22 cellular contexts compared by ENCODE assay signal in the genomic region with DNA sequence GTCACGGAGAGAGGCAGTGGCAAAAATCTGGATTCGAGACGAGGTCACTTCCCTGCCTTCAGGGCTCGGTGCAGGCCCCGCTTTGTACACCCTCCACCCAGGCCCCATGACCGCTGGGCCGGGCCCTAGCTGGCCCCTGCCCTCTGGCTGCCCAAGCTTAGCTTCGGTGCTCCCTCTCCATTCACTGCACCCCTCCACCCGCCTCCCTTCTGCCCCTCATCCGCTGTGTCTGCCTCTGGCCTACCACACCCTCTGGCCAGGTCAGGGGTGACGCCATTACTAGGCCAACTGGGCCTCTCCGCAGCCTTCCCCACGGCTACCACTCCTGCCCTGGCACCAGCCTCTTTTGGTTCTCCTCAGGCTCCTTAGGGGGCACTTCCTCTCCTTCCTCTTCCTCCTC. TPM values are rescaled to one million over a fixed set of nuclear protein-coding genes. Genes with fewer than 3 reads are reported as not detected.
DNase-seq lines count a peak whose midpoint lies in the region; ATAC-seq, FAIRE-seq and TF ChIP-seq lines count a peak whose summit lies in the region.
"Had no signal": no experiment of that assay in that cellular context is flagged by ENCODE, and none has a peak within 500 bp of the region (broad histone marks: within the 10 kb centered on the region; RNA-seq: fewer than 3 reads in every experiment).

No MANE protein-coding gene starts in this region.

- DNase-seq in GM23338 (ENCODE audit: low spot score) (no peak), HCT116 (ENCODE audit: low read depth, low spot score) (no peak), WTC11 (ENCODE audit: low spot score) (no peak), keratinocyte (ENCODE audit: low read depth, low spot score) (no peak), kidney glomerular epithelial cell (lab: John Stamatoyannopoulos, UW) (no peak)
- DNase-seq in activated CD8-positive, alpha-beta memory T cell treated with anti-CD3 and anti-CD28 coated beads, Interleukin-2, amount 50 U/mL, for 4 hours, result no peak
- DNase-seq: COR-L47, DMS153, DMS79 treated with DMSO at 0.1 percent for 48 hours, EL, GDM1, Karpas-422 had no signal

- no peaks in the 10 kb centered on the region for H3F3A ChIP-seq in GM23338 (replicated peaks; ENCODE audit: low read depth)

- H3K4me1 ChIP-seq in GM23338 (ENCODE audit: insufficient read depth) (peaks cover 3% of the 10 kb centered on the region; the same call in 1 of the 2 replicates), HCT116 (ENCODE audit: control insufficient read depth in 1 of 2, insufficient read depth in 2 of 2, low read length in 2 of 2) (peaks cover 8 to 60% of the 10 kb centered on the region in 2 experiments), keratinocyte (ENCODE audit: control insufficient read depth, extremely low read depth, insufficient read depth, low read length) (peaks cover 13% of the 10 kb centered on the region)
- H3K4me1 ChIP-seq: A549, HAP-1 had no signal

- H3K9me3 ChIP-seq in HCT116 (ENCODE audit: control insufficient read depth in 1 of 2, insufficient read depth in 1 of 2, low read depth in 1 of 2, low read length in 2 of 2), result no peaks in the 10 kb centered on the region
- no peaks in the 10 kb centered on the region for H3K9me3 ChIP-seq in keratinocyte (ENCODE audit: control insufficient read depth, low read depth, low read length)
- H3K9me3 ChIP-seq: A549, HAP-1 had no signal

- H3K9me3 Mint-ChIP-seq in GM23338 (peaks cover 2% of the 10 kb centered on the region; the same call in 2 of the 3 replicates), WTC11 (no peaks in the 10 kb centered on the region)
- H3K9me3 Mint-ChIP-seq: CD14-positive monocyte; CD8-positive, alpha-beta T cell had no signal

- CTCF ChIA-PET in HCT116 (lab: Charles Lee) (interaction anchor here (1.0 to 3.4 kb wide), 2 partner anchors 12 to 17 kb away, joined by 3 to 10 read pairs; partner anchors contain the start of gene MAP3K6), WTC11 (lab: Charles Lee) (interaction anchor here (1.0 to 13.1 kb wide), 11 partner anchors 10 to 279 kb away, joined by 3 to 260 read pairs (median 10); no protein-coding TSS in a partner anchor)

- RAD21 ChIA-PET in HCT116 (lab: Charles Lee; ENCODE audit: low non-redundant PET in 1 of 2, low total read pairs in 2 of 2, uncharacterized antibody in 2 of 2, unreplicated experiment in 2 of 2), result interaction anchor here (1.0 to 1.1 kb wide), 2 partner anchors 8 to 81 kb away, joined by 3 to 4 read pairs; no protein-coding TSS in a partner anchor

- FAIRE-seq in keratinocyte (lab: Jason Lieb, UNC), result no peak
- FAIRE-seq: A549, D721Med, GM12892 had no signal

- H3K4me2 ChIP-seq in GM23338 (peak overlapping the region; percentile 51), HCT116 (ENCODE audit: low read length) (peak overlapping the region; percentile 98), keratinocyte (ENCODE audit: control insufficient read depth, extremely low read depth, insufficient read depth, low read depth, low read length) (peak overlapping the region; percentile 16)
- H3K4me2 ChIP-seq: A549 had no signal

- POLR2A ChIA-PET in HCT116 (lab: Charles Lee) (interaction anchor here (1.2 to 3.9 kb wide), 2 partner anchors 18 to 76 kb away, joined by 4 to 26 read pairs; partner anchors contain the start of gene MAP3K6), WTC11 (lab: Charles Lee) (interaction anchor here (1.0 to 2.7 kb wide), 2 partner anchors 18 to 191 kb away, joined by 4 to 13 read pairs; partner anchors contain the start of gene MAP3K6)

- BruUV-seq in HCT116 (replicated peaks; lab: Mats Ljungman, UMichigan), result no TSS peak

- H3K36me3 Mint-ChIP-seq in GM23338 (ENCODE audit: low read depth) (no peaks in the 10 kb centered on the region), WTC11 (no peaks in the 10 kb centered on the region)
- H3K36me3 Mint-ChIP-seq: CD14-positive monocyte; CD8-positive, alpha-beta T cell had no signal

- ATAC-seq in GM23338 (no peak), HCT116 (no peak), WTC11 (no peak), HG03521 (IDR thresholded peaks at IDR 0.05; ENCODE audit: unreplicated experiment) (no peak)

- H3K79me2 ChIP-seq in GM23338 (replicated peaks; ENCODE audit: insufficient read depth) (no peaks in the 10 kb centered on the region), HCT116 (ENCODE audit: insufficient read depth, low read length) (no peaks in the 10 kb centered on the region), keratinocyte (ENCODE audit: control insufficient read depth, insufficient read depth, low read length) (no peaks in the 10 kb centered on the region)

- H3K27me3 ChIP-seq in GM23338 (ENCODE audit: insufficient read depth) (peaks cover 5% of the 10 kb centered on the region), HCT116 (ENCODE audit: insufficient read depth, low read length) (no peaks in the 10 kb centered on the region), keratinocyte (ENCODE audit: control insufficient read depth, extremely low read depth, insufficient read depth, low read length) (no peaks in the 10 kb centered on the region)

- TF ChIP-seq CTCF in GM23338 (conservative IDR thresholded peaks at IDR 0.05; ENCODE audit: low read depth in 2 of 2), result no peak
- no peak for TF ChIP-seq CTCF in HCT116 (IDR thresholded peaks at IDR 0.05 in 2 of 3, conservative IDR thresholded peaks at IDR 0.05 in 1 of 3; ENCODE audit: borderline replicate concordance in 1 of 3, insufficient read depth in 1 of 3, low read depth in 2 of 3, low read length in 2 of 3)
- no peak for TF ChIP-seq CTCF in WTC11 (IDR thresholded peaks at IDR 0.05)
- TF ChIP-seq CTCF in keratinocyte (optimal IDR thresholded peaks at IDR 0.05 in 1 of 3, IDR thresholded peaks at IDR 0.05 in 1 of 3, conservative IDR thresholded peaks at IDR 0.05 in 1 of 3; ENCODE audit: extremely low read depth in 1 of 3, insufficient read depth in 2 of 3, low read length in 3 of 3), result no peak

- H4K20me1 ChIP-seq in GM23338 (replicated peaks; ENCODE audit: insufficient read depth) (no peaks in the 10 kb centered on the region), HCT116 (ENCODE audit: insufficient read depth) (no peaks in the 10 kb centered on the region), keratinocyte (ENCODE audit: control insufficient read depth, extremely low read depth, insufficient read depth, low read length) (no peaks in the 10 kb centered on the region)

- H3K4me1 Mint-ChIP-seq in GM23338 (peaks cover 4% of the 10 kb centered on the region), WTC11 (peaks cover 6% of the 10 kb centered on the region)

- H3K36me3 ChIP-seq in GM23338 (ENCODE audit: insufficient read depth) (no peaks in the 10 kb centered on the region), HCT116 (ENCODE audit: control insufficient read depth in 1 of 2, insufficient read depth in 2 of 2, low read length in 2 of 2) (no peaks in the 10 kb centered on the region), keratinocyte (ENCODE audit: control insufficient read depth in 2 of 2, extremely low read depth in 1 of 2, insufficient read depth in 2 of 2, low read length in 2 of 2) (no peaks in the 10 kb centered on the region)
- H3K36me3 ChIP-seq: HAP-1 had no signal

- H3K27me3 Mint-ChIP-seq in GM23338 (ENCODE audit: insufficient read depth, low read depth, poor library complexity), result peaks cover 16% of the 10 kb centered on the region
- H3K27me3 Mint-ChIP-seq in WTC11 (ENCODE audit: low read depth), result peaks cover 31% of the 10 kb centered on the region

- no peak for TF ChIP-seq RAD21 in HCT116 (IDR thresholded peaks at IDR 0.05; ENCODE audit: low read depth)

- intact Hi-C loops in HCT116 (cut with micrococcal nuclease), result no loop called here

- H3K4me3 ChIP-seq in GM23338 (peak overlapping the region; percentile 17; the same call in 1 of the 2 replicates), HCT116 (replicated peaks in 1 of 2; ENCODE audit: low read depth in 1 of 2, low read length in 2 of 2) (no peak overlapping the region), keratinocyte (ENCODE audit: control insufficient read depth in 2 of 3, extremely low read depth in 1 of 3, insufficient read depth in 2 of 3, low read depth in 1 of 3, low read length in 3 of 3) (peak overlapping the region in 1 of 3 experiments; percentile 34)
- H3K4me3 ChIP-seq: A549, HAP-1 had no signal

- H2AFZ ChIP-seq in GM23338, result 0 out of 2 replicates have a peak overlapping the region, but pooled peaks have one; percentile 59
- no peak overlapping the region for H2AFZ ChIP-seq in HCT116 (ENCODE audit: low read depth, low read length, poor library complexity, severe bottlenecking)
- H2AFZ ChIP-seq in keratinocyte (ENCODE audit: control insufficient read depth, low read length), result no peak overlapping the region

- no peak for TF ChIP-seq POLR2A in HCT116 (IDR thresholded peaks at IDR 0.05; ENCODE audit: borderline replicate concordance, extremely low read depth, insufficient read depth, insufficient read length)

- no peak overlapping the region for H3K27ac Mint-ChIP-seq in GM23338
- H3K27ac Mint-ChIP-seq in WTC11, result no peak overlapping the region
- H3K27ac Mint-ChIP-seq: CD8-positive, alpha-beta T cell had no signal

- H3K9me1 ChIP-seq in keratinocyte (ENCODE audit: control insufficient read depth, extremely low read depth, insufficient read depth, low read length), result no peaks in the 10 kb centered on the region

- no peaks in the 10 kb centered on the region for H3K9me2 ChIP-seq in GM23338 (ENCODE audit: insufficient read depth)
- no peaks in the 10 kb centered on the region for H3K9me2 ChIP-seq in HCT116 (ENCODE audit: insufficient read depth)

- no peak overlapping the region for H3K27ac ChIP-seq in GM23338 (ENCODE audit: low read depth)
- H3K27ac ChIP-seq in HCT116 (ENCODE audit: low read depth, low read length), result no peak overlapping the region; the same call in 1 of the 2 replicates
- H3K27ac ChIP-seq in keratinocyte (ENCODE audit: control insufficient read depth, insufficient read depth, low read length), result no peak overlapping the region
- H3K27ac ChIP-seq: A549 had no signal

- dilution Hi-C loops in keratinocyte (cut with MboI; ENCODE audit: extremely low pct_ligation_motif_present, low sequenced_read_pairs), result no loop called here

- H3K4me3 Mint-ChIP-seq in GM23338 (peak overlapping the region; percentile 66), WTC11 (peak overlapping the region; percentile 53)
- H3K4me3 Mint-ChIP-seq: CD8-positive, alpha-beta T cell had no signal

- H3K9ac ChIP-seq in HCT116 (ENCODE audit: low read length) (no peak overlapping the region), keratinocyte (ENCODE audit: control insufficient read depth, extremely low read depth, insufficient read depth, low read length) (no peak overlapping the region)

RNA-seq across cellular contexts. Expression of gene CD164L2, which starts 0.5 kb away (rescaled TPM):
- 1.2 and 2.8 TPM in 2 replicates for total RNA-seq in GM23338 (2014; rRNA removed; shearing (Covaris generic))
- polyA plus RNA-seq in GM23338 (2016; fragmentation: Nextera tagmentation; extraction: Ambion mirVana), result 2.0 and 2.4 TPM in 2 replicates
- 11.6 TPM for total RNA-seq in HCT116 (2021; ENCODE audit: unreplicated experiment)
- polyA plus RNA-seq in HCT116 (2012), result 10.4 and 13.0 TPM in 2 replicates
- total RNA-seq in WTC11 (2021), result 3.0 to 5.5 TPM (median 4.3 TPM) in 3 replicates
- 2.6 to 5.9 TPM (median 2.7 TPM) in 3 replicates for polyA plus RNA-seq in keratinocyte
- polyA plus RNA-seq in keratinocyte (2011; ENCODE audit: low read depth), result 1.1 TPM
- 0.95 and 2.5 TPM in 2 replicates for polyA plus RNA-seq in keratinocyte (2011; cell fraction: cytosol; rRNA removed)
- polyA plus RNA-seq in keratinocyte (2011; cell fraction: nucleus; rRNA removed), result 6.5 and 8.5 TPM in 2 replicates
- polyA plus RNA-seq in keratinocyte (2012; ENCODE audit: low replicate concordance), result 3.7 and 6.7 TPM in 2 replicates
- 1.4 to 4.5 TPM (median 1.7 TPM) in 3 replicates for polyA minus RNA-seq in keratinocyte
- not detected for polyA minus RNA-seq in keratinocyte (2011; cell fraction: cytosol; rRNA and poly(A)+ RNA removed)
- 0.39 and 1.3 TPM in 2 replicates for polyA minus RNA-seq in keratinocyte (2011; cell fraction: nucleus; rRNA and poly(A)+ RNA removed)
- total RNA-seq: CD8-positive, alpha-beta T cell; HT-29 had no signal
- polyA plus RNA-seq: A549, AG04450, BJ, CD14-positive monocyte had no signal

RNA-seq across cellular contexts. Expression of gene GPR3, which starts 8.8 kb away (rescaled TPM):
- total RNA-seq in GM23338 (2014; rRNA removed; shearing (Covaris generic)), result 6.6 and 9.1 TPM in 2 replicates
- polyA plus RNA-seq in GM23338 (2016; fragmentation: Nextera tagmentation; extraction: Ambion mirVana), result 5.8 and 5.9 TPM in 2 replicates
- total RNA-seq in HCT116 (2021; ENCODE audit: unreplicated experiment), result 2.8 TPM
- 3.5 and 5.4 TPM in 2 replicates for polyA plus RNA-seq in HCT116 (2012)
- 7.8 to 12.4 TPM (median 7.8 TPM) in 3 replicates for total RNA-seq in WTC11 (2021)
- polyA plus RNA-seq in keratinocyte, result 0.94 to 2.5 TPM (median 1.4 TPM) in 3 replicates
- polyA plus RNA-seq in keratinocyte (2011; ENCODE audit: low read depth), result not detected
- 1.2 and 1.5 TPM in 2 replicates for polyA plus RNA-seq in keratinocyte (2011; cell fraction: cytosol; rRNA removed)
- polyA plus RNA-seq in keratinocyte (2011; cell fraction: nucleus; rRNA removed), result 2.1 and 2.7 TPM in 2 replicates
- polyA plus RNA-seq in keratinocyte (2012; ENCODE audit: low replicate concordance), result 0.41 and 1.6 TPM in 2 replicates
- 0.59 to 2.7 TPM (median 1.2 TPM) in 3 replicates for polyA minus RNA-seq in keratinocyte
- polyA minus RNA-seq in keratinocyte (2011; cell fraction: cytosol; rRNA and poly(A)+ RNA removed), result 2.7 TPM
- 0.74 and 1.2 TPM in 2 replicates for polyA minus RNA-seq in keratinocyte (2011; cell fraction: nucleus; rRNA and poly(A)+ RNA removed)

RNA-seq across cellular contexts. Expression of gene FCN3, which starts 9.0 kb away (rescaled TPM):
- total RNA-seq in GM23338 (2014; rRNA removed; shearing (Covaris generic)), result 0.49 TPM in 1 of 2 replicates, not detected in the other
- 0.66 TPM in 1 of 2 replicates, not detected in the other for polyA plus RNA-seq in GM23338 (2016; fragmentation: Nextera tagmentation; extraction: Ambion mirVana)
- total RNA-seq in HCT116 (2021; ENCODE audit: unreplicated experiment), result 1.2 TPM
- 0.39 and 0.64 TPM in 2 replicates for polyA plus RNA-seq in HCT116 (2012)
- 0.98 to 1.6 TPM (median 1.3 TPM) in 3 replicates for total RNA-seq in WTC11 (2021)
- polyA plus RNA-seq in keratinocyte, result 0.08 TPM in 1 of 3 replicates, not detected in the others
- polyA plus RNA-seq in keratinocyte (2011; ENCODE audit: low read depth), result not detected
- polyA plus RNA-seq in keratinocyte (2011; cell fraction: cytosol; rRNA removed), result not detected in 2 replicates
- polyA plus RNA-seq in keratinocyte (2011; cell fraction: nucleus; rRNA removed), result 0.20 and 0.31 TPM in 2 replicates
- 0.39 TPM in 1 of 2 replicates, not detected in the other for polyA plus RNA-seq in keratinocyte (2012; ENCODE audit: low replicate concordance)
- polyA minus RNA-seq in keratinocyte, result 0.22 TPM in 1 of 3 replicates, not detected in the others
- polyA minus RNA-seq in keratinocyte (2011; cell fraction: cytosol; rRNA and poly(A)+ RNA removed), result not detected
- not detected in 2 replicates for polyA minus RNA-seq in keratinocyte (2011; cell fraction: nucleus; rRNA and poly(A)+ RNA removed)
- total RNA-seq: CD8-positive, alpha-beta T cell; HT-29 had no signal
- polyA plus RNA-seq: A549, AG04450, BJ, CD14-positive monocyte had no signal

RNA-seq across cellular contexts. Expression of gene MAP3K6, which starts 16.9 kb away (rescaled TPM):
- total RNA-seq in GM23338 (2014; rRNA removed; shearing (Covaris generic)), result 10.6 and 14.9 TPM in 2 replicates
- polyA plus RNA-seq in GM23338 (2016; fragmentation: Nextera tagmentation; extraction: Ambion mirVana) (7.4 and 8.2 TPM in 2 replicates), keratinocyte (13.4 to 19.3 TPM (median 16.7 TPM) in 3 replicates)
- total RNA-seq in HCT116 (2021; ENCODE audit: unreplicated experiment) (30.2 TPM), WTC11 (2021) (13.3 to 15.0 TPM (median 14.0 TPM) in 3 replicates)
- 26.8 and 30.2 TPM in 2 replicates for polyA plus RNA-seq in HCT116 (2012)
- 38.7 TPM for polyA plus RNA-seq in keratinocyte (2011; ENCODE audit: low read depth)
- polyA plus RNA-seq in keratinocyte (2011; cell fraction: cytosol; rRNA removed), result 6.8 and 10.8 TPM in 2 replicates
- polyA plus RNA-seq in keratinocyte (2011; cell fraction: nucleus; rRNA removed), result 40.2 and 58.7 TPM in 2 replicates
- polyA plus RNA-seq in keratinocyte (2012; ENCODE audit: low replicate concordance), result 33.3 and 36.1 TPM in 2 replicates
- polyA minus RNA-seq in keratinocyte, result 18.5 to 49.4 TPM (median 19.1 TPM) in 3 replicates
- 18.6 TPM for polyA minus RNA-seq in keratinocyte (2011; cell fraction: cytosol; rRNA and poly(A)+ RNA removed)
- 24.6 and 25.2 TPM in 2 replicates for polyA minus RNA-seq in keratinocyte (2011; cell fraction: nucleus; rRNA and poly(A)+ RNA removed)

RNA-seq across cellular contexts. Expression of gene SYTL1, which starts 41.8 kb away (rescaled TPM):
- total RNA-seq in GM23338 (2014; rRNA removed; shearing (Covaris generic)), result 4.9 and 5.4 TPM in 2 replicates
- 12.0 and 12.3 TPM in 2 replicates for polyA plus RNA-seq in GM23338 (2016; fragmentation: Nextera tagmentation; extraction: Ambion mirVana)
- total RNA-seq in HCT116 (2021; ENCODE audit: unreplicated experiment), result 75.9 TPM
- 85.9 and 88.7 TPM in 2 replicates for polyA plus RNA-seq in HCT116 (2012)
- 18.0 to 19.7 TPM (median 18.5 TPM) in 3 replicates for total RNA-seq in WTC11 (2021)
- polyA plus RNA-seq in keratinocyte, result 15.5 to 34.0 TPM (median 15.6 TPM) in 3 replicates
- polyA plus RNA-seq in keratinocyte (2011; ENCODE audit: low read depth), result 29.4 TPM
- 5.3 and 15.1 TPM in 2 replicates for polyA plus RNA-seq in keratinocyte (2011; cell fraction: cytosol; rRNA removed)
- polyA plus RNA-seq in keratinocyte (2011; cell fraction: nucleus; rRNA removed), result 87.0 and 125 TPM in 2 replicates
- 16.6 and 45.8 TPM in 2 replicates for polyA plus RNA-seq in keratinocyte (2012; ENCODE audit: low replicate concordance)
- 6.7 to 17.0 TPM (median 14.7 TPM) in 3 replicates for polyA minus RNA-seq in keratinocyte
- 18.2 TPM for polyA minus RNA-seq in keratinocyte (2011; cell fraction: cytosol; rRNA and poly(A)+ RNA removed)
- 17.2 and 18.4 TPM in 2 replicates for polyA minus RNA-seq in keratinocyte (2011; cell fraction: nucleus; rRNA and poly(A)+ RNA removed)

Comparison
In these comparisons a context has a peak if more than half of its experiments do, and no peak if none do; other contexts are left out.
1. H3K4me2 ChIP-seq: peak in every context shown above with its lines; median percentile 98 in HCT116; 51 in GM23338; 16 in keratinocyte.